ENCODE assay signal across 33 cellular contexts in genomic region chr2:102284611-102285010, GRCh38. TPM values are rescaled to one million over a fixed set of nuclear protein-coding genes. Genes with fewer than 3 reads are reported as not detected.
"Had no signal": no experiment of that assay in that cellular context is flagged by ENCODE, and none has a peak within 500 bp of the region (broad histone marks: within the 10 kb centered on the region; RNA-seq: fewer than 3 reads in every experiment).

No MANE protein-coding gene starts in this region.

- DNase-seq: activated B cell treated with CpG ODN at 0.5 μM for 24 hours; activated CD4-positive, alpha-beta T cell treated with anti-CD3 and anti-CD28 coated beads for 4 hours; activated CD4-positive, CD25-positive, alpha-beta regulatory T cell treated with anti-CD3 and anti-CD28 coated beads, Interleukin-2, amount 50 U/mL, for 72 hours; activated CD8-positive, alpha-beta T cell treated with anti-CD3 and anti-CD28 coated beads for 36 hours; activated effector memory CD4-positive, alpha-beta T cell treated with anti-CD3 and anti-CD28 coated beads, Interleukin-2, amount 50 U/mL, for 16 hours; activated naive CD4-positive, alpha-beta T cell; activated naive CD4-positive, alpha-beta T cell treated with anti-CD3 and anti-CD28 coated beads, Interleukin-2, amount 50 U/mL, for 16 hours; activated naive CD8-positive, alpha-beta T cell treated with anti-CD3 and anti-CD28 coated beads for 36 hours; activated T-cell treated with anti-CD3 and anti-CD28 coated beads, Interleukin-2, amount 50 U/mL, for 1 hour; activated T-cell treated with anti-CD3 and anti-CD28 coated beads, Interleukin-2, amount 50 U/mL, for 72 hours; amygdala; caudate nucleus; Kasumi-1; KG1; MG63; NCI-H1048; NCI-H1105 treated with DMSO at 0.1 percent for 48 hours; NCI-H1436; NCI-H1694; NCI-H1930; NCI-H2081 treated with DMSO at 0.1 percent for 48 hours; NCI-H345; NCI-H526; NCI-H748 treated with DMSO at 0.1 percent for 48 hours; NK-92 treated with Interleukin-12 subunit alpha and Interleukin-12 subunit beta, amount 100 ng/mL, for 24 hours; Right ventricle myocardium superior; SW 1271; T-helper 1 cell; T-helper 2 cell; T-helper 9 cell had no signal

- ATAC-seq: activated CD8-positive, alpha-beta T cell treated with anti-CD3 and anti-CD28 coated beads for 36 hours; activated T-cell treated with anti-CD3 and anti-CD28 coated beads, Interleukin-2, amount 50 U/mL, for 72 hours; activated T-helper 17 cell treated with anti-CD3 and anti-CD28 coated beads, Interleukin-2, amount 50 U/mL, for 72 hours had no signal

- H3K27ac ChIP-seq: ascending aorta, VCaP had no signal

- H3K4me3 ChIP-seq: ascending aorta, MG63 had no signal

- H3K36me3 ChIP-seq: ascending aorta, MG63 had no signal

- H3K27me3 ChIP-seq: ascending aorta had no signal

- H3K9me3 ChIP-seq: ascending aorta, MG63 had no signal

- H3K4me1 ChIP-seq: ascending aorta had no signal

RNA-seq across cellular contexts. Expression of gene IL1RL1, which starts 26.8 kb away (rescaled TPM):
- total RNA-seq: activated B cell treated with CpG ODN at 0.5 μM for 24 hours had no signal
